ENCODE assay signal across 31 cellular contexts in the genomic region with DNA sequence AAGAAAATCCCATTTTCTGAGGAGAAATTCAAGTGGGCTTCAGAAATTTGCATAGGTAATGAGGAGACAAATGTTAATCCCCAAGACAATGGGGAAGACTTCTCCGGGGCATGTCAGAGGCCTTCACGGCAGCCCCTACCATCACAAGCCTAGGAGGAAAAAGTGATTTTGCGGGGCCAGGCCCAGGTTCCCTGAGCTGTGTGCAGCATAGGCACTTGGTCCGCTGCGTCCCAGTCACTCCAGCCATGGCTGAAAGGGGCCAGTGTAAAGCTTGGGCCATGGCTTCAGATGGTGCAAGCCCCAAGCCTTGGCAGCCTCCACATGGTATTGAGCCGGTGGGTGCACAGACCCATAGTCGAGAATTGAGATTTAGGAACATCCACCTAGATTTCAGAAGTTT.
"Had no signal": no experiment of that assay in that cellular context is flagged by ENCODE, and none has a peak within 500 bp of the region (broad histone marks: within the 10 kb centered on the region; RNA-seq: fewer than 3 reads in every experiment).

No MANE protein-coding gene starts in this region.

- H3K36me3 Mint-ChIP-seq: naive thymus-derived CD4-positive, alpha-beta T cell; natural killer cell; neural progenitor cell; stimulated activated memory B cell treated with anti-CD40 and anti-IgM and Interleukin-4, amounts not matched to agents 10 μg/mL and 1 μg/mL and 100 μg/mL, for 72 hours; type B pancreatic cell had no signal

- H3K27me3 Mint-ChIP-seq: naive thymus-derived CD4-positive, alpha-beta T cell; stimulated activated memory B cell treated with anti-CD40 and anti-IgM and Interleukin-4, amounts not matched to agents 10 μg/mL and 1 μg/mL and 100 μg/mL, for 72 hours; stimulated activated naive CD8-positive, alpha-beta T cell treated with anti-CD3 and anti-CD28 coated beads, Interleukin-15, amount 100 ng/mL, for 72 hours; type B pancreatic cell had no signal

- H3K4me1 Mint-ChIP-seq: naive thymus-derived CD4-positive, alpha-beta T cell; natural killer cell; neural progenitor cell; stimulated activated memory B cell treated with anti-CD40 and anti-IgM and Interleukin-4, amounts not matched to agents 10 μg/mL and 1 μg/mL and 100 μg/mL, for 72 hours; stimulated activated naive CD8-positive, alpha-beta T cell treated with anti-CD3 and anti-CD28 coated beads, Interleukin-15, amount 100 ng/mL, for 72 hours had no signal

- H3K27ac ChIP-seq: neural progenitor cell, neutrophil, pancreas, prostate gland, right atrium auricular region, right lobe of liver, sigmoid colon, spleen, suprapubic skin, testis, tibial artery, transverse colon, upper lobe of right lung, uterus had no signal

- H3K4me2 ChIP-seq: neural progenitor cell, smooth muscle cell had no signal

- H3K36me3 ChIP-seq: neural progenitor cell, neutrophil, pancreas, prostate gland, right atrium auricular region, right lobe of liver, sigmoid colon, spleen, suprapubic skin, tibial artery, transverse colon, upper lobe of right lung, uterus had no signal

- H3K4me3 ChIP-seq: neural progenitor cell, pancreas, prostate gland, right atrium auricular region, right lobe of liver, sigmoid colon, smooth muscle cell, spleen, suprapubic skin, testis, tibial artery, transverse colon, upper lobe of right lung, uterus had no signal

- H3K4me1 ChIP-seq: neural progenitor cell, pancreas, prostate gland, right atrium auricular region, right lobe of liver, sigmoid colon, spleen, suprapubic skin, testis, tibial artery, transverse colon, upper lobe of right lung, uterus had no signal

- H2AFZ ChIP-seq: neural progenitor cell had no signal

- H3K27ac Mint-ChIP-seq: naive thymus-derived CD4-positive, alpha-beta T cell; natural killer cell; nephron; neural progenitor cell; stimulated activated memory B cell treated with anti-CD40 and anti-IgM and Interleukin-4, amounts not matched to agents 10 μg/mL and 1 μg/mL and 100 μg/mL, for 72 hours; stimulated activated naive CD8-positive, alpha-beta T cell treated with anti-CD3 and anti-CD28 coated beads, Interleukin-15, amount 100 ng/mL, for 72 hours; type B pancreatic cell had no signal

- H3K9me3 ChIP-seq: neutrophil, pancreas, prostate gland, right atrium auricular region, right lobe of liver, sigmoid colon, spleen, suprapubic skin, testis, tibial artery, transverse colon, upper lobe of right lung, uterus had no signal

- H3K9ac ChIP-seq: neural progenitor cell had no signal

- FAIRE-seq: pancreas had no signal

- DNase-seq: naive thymus-derived CD4-positive, alpha-beta T cell; natural killer cell; nucleus accumbens; pancreas; retina; right lobe of liver; sigmoid colon; spleen; stimulated activated CD4-positive, alpha-beta T cell treated with anti-CD3 and anti-CD28 coated beads, Interleukin-12 subunit alpha, Interleukin-12 subunit beta, amount 100 ng/mL, for 4 hours; stimulated activated CD4-positive, alpha-beta T cell treated with anti-CD3 and anti-CD28 coated beads, Interleukin-1b, Interleukin-23, amount 100 ng/mL, for 48 hours; stimulated activated CD4-positive, alpha-beta T cell treated with anti-CD3 and anti-CD28 coated beads, Interleukin-4, amount 100 ng/mL, for 1 hour; stimulated activated CD4-positive, alpha-beta T cell treated with anti-CD3 and anti-CD28 coated beads, Interleukin-4, amount 100 ng/mL, for 4 hours; stimulated activated CD8-positive, alpha-beta memory T cell treated with anti-CD3 and anti-CD28 coated beads, Interleukin-4, amount 100 ng/mL, for 48 hours; stimulated activated naive CD4-positive, alpha-beta T cell; stimulated activated naive CD8-positive, alpha-beta T cell treated with anti-CD3 and anti-CD28 coated beads, Interleukin-15, amount 100 ng/mL, for 72 hours; stimulated activated naive CD8-positive, alpha-beta T cell treated with anti-CD3 and anti-CD28 coated beads, Interleukin-15, Interleukin-2, amounts not matched to agents 100 U/mL and 50 U/mL, for 24 hours; substantia nigra; testis; tibial artery; transverse colon; upper lobe of right lung; uterus had no signal

- H3K27me3 ChIP-seq: neural progenitor cell, neutrophil, pancreas, right atrium auricular region, right lobe of liver, sigmoid colon, spleen, suprapubic skin, testis, tibial artery, transverse colon, upper lobe of right lung, uterus had no signal

- H3K4me3 Mint-ChIP-seq: naive thymus-derived CD4-positive, alpha-beta T cell; natural killer cell; nephron; neural progenitor cell; stimulated activated memory B cell treated with anti-CD40 and anti-IgM and Interleukin-4, amounts not matched to agents 10 μg/mL and 1 μg/mL and 100 μg/mL, for 72 hours; stimulated activated naive CD8-positive, alpha-beta T cell treated with anti-CD3 and anti-CD28 coated beads, Interleukin-15, amount 100 ng/mL, for 72 hours; type B pancreatic cell had no signal

- H3K9me3 Mint-ChIP-seq: nephron; neural progenitor cell; stimulated activated memory B cell treated with anti-CD40 and anti-IgM and Interleukin-4, amounts not matched to agents 10 μg/mL and 1 μg/mL and 100 μg/mL, for 72 hours; type B pancreatic cell had no signal
